ENCODE assay signal across 7 cellular contexts in genomic region chr1:161523817-161524741, GRCh38. TPM values are rescaled to one million over a fixed set of nuclear protein-coding genes. Genes with fewer than 3 reads are reported as not detected.
DNase-seq lines count a peak whose midpoint lies in the region; ATAC-seq and TF ChIP-seq lines count a peak whose summit lies in the region.
"Not testable (repeated sequence)": the region's sequence is repeated elsewhere in the genome, so short reads cannot be mapped to it uniquely, and the experiment has no call there.

Gene HSPA6, plus strand, starts transcription at chr1:161524540. Its CDS starts 119 bp downstream, at chr1:161524659.

- H3K4me1 ChIP-seq in breast epithelium; iPS-15b (ENCODE audit: control insufficient read depth, insufficient read depth, low read length): not testable (repeated sequence)

- intact Hi-C loops in breast epithelium (cut with DNase I; ENCODE audit: low total_unique reads); sciatic nerve (cut with DNase I): not testable (repeated sequence)

- H3K4me3 ChIP-seq in breast epithelium (peak within 1 kb of the TSS; percentile 56 to 84 (median 75)), iPS-15b (ENCODE audit: low read depth, low read length) (peak within 1 kb of the TSS; percentile 77)

- TF ChIP-seq CTCF in breast epithelium (IDR thresholded peaks at IDR 0.05) = not testable (repeated sequence)

- ATAC-seq in GM18511 (IDR thresholded peaks at IDR 0.05; ENCODE audit: unreplicated experiment) = peak; percentile 69
- peak; percentile 67 for ATAC-seq in HG03135 (IDR thresholded peaks at IDR 0.05; ENCODE audit: unreplicated experiment)
- ATAC-seq in sciatic nerve = peak; percentile 89

- not testable (repeated sequence) for H3K9ac ChIP-seq in iPS-15b (ENCODE audit: low read depth, low read length)

- H3K36me3 ChIP-seq in breast epithelium; iPS-15b (ENCODE audit: control insufficient read depth, insufficient read depth, low read length): not testable (repeated sequence)

- DNase-seq in NCI-H226 = peak; percentile 58
- DNase-seq in activated CD4-positive, CD25-positive, alpha-beta regulatory T cell (lab: John Stamatoyannopoulos, UW) = peak; percentile 21 to 77 (median 38)
- peak; percentile 60 to 65 for DNase-seq in breast epithelium (ENCODE audit: low spot score in 2 of 2)
- peak; percentile 77 for DNase-seq in sciatic nerve (ENCODE audit: low spot score)

- H3K27me3 ChIP-seq in breast epithelium = not testable (repeated sequence)
- peaks cover 36% of the 10 kb centered on the region for H3K27me3 ChIP-seq in iPS-15b (ENCODE audit: control insufficient read depth, insufficient read depth, low read length)

- not testable (repeated sequence) for TF ChIP-seq POLR2A in breast epithelium (IDR thresholded peaks at IDR 0.05)

- not testable (repeated sequence) for H3K9me3 ChIP-seq in breast epithelium; iPS-15b (ENCODE audit: control insufficient read depth, insufficient read depth, low read length)

- H3K27ac ChIP-seq in breast epithelium = peak within 1 kb of the TSS; percentile 80 to 93

RNA-seq across cellular contexts. Expression of gene HSPA6, which starts in this region (rescaled TPM):
- total RNA-seq in breast epithelium (10 to 100 TPM in 1 of 3 donors, 1 to 10 TPM in 2; 1.3 to 17.1 (median 5.3) TPM), sciatic nerve (13.4 TPM)

Comparison
In these comparisons a context has a peak if more than half of its experiments do, and no peak if none do; other contexts are left out.
1. Peak in every context shown above with its lines: DNase-seq, ATAC-seq, H3K4me3 ChIP-seq and H3K27ac ChIP-seq.